Comparison of ENCODE assay signal across 13 cellular contexts in the genomic region with DNA sequence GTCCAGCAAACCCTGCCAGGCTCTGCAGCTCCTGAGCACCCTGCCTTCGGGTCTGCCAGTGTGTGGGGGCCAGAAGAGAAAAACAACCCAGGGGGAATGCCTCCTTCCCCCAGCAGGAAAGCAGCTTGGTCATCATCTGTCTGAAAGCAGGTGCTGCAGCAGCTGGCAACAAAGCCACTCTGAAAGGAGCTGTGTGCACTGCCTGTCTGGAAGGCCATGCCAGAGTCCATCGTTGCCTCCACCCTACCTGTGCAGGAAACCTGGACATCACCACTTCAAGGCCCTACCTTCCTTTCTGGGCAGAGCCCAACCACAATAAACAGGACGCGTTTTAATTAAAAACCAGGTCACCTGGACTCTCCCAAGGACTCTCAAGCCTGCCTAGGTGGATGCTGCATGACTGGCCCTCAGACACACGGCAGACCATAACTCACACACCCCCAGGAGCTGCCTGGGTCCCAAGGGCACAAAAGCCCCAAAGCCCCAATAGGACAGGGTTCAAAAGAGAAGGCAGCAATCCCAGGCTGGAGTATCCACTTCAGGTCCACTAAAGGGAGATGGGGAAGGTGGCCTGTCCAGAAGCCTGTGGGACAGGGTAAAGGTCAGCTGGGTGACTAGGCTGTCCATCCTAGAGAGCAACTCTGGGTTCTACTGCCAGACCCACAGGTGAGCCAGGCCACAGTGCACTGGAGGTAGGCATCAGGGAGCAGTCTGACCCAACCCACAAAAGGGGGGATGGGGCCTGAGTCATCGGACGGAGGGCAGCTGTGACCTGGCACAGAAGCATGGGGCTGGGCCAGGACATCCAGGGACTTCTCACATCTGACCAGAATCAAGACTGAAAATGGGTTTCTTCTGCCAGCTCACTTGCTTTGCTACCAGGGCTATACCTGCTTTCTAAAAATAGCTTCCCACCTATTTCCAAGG. TPM values are rescaled to one million over a fixed set of nuclear protein-coding genes. Genes with fewer than 3 reads are reported as not detected.
DNase-seq lines count a peak whose midpoint lies in the region; ATAC-seq and TF ChIP-seq lines count a peak whose summit lies in the region.
"Had no signal": no experiment of that assay in that cellular context is flagged by ENCODE, and none has a peak within 500 bp of the region (broad histone marks: within the 10 kb centered on the region; RNA-seq: fewer than 3 reads in every experiment).

No MANE protein-coding gene starts in this region.

- H3F3A ChIP-seq in SK-N-SH (replicated peaks; ENCODE audit: insufficient read depth) (peaks cover 37% of the 10 kb centered on the region), PC-9 (ENCODE audit: insufficient read depth, low read depth) (peaks cover 15% of the 10 kb centered on the region)

- H3K9me2 ChIP-seq in SK-N-SH (no peaks in the 10 kb centered on the region), PC-9 (ENCODE audit: insufficient read depth) (no peaks in the 10 kb centered on the region)

- no peak for TF ChIP-seq CTCF in SK-N-SH (IDR thresholded peaks at IDR 0.05)
- no peak for TF ChIP-seq CTCF in PC-9 (conservative IDR thresholded peaks at IDR 0.05)
- no peak for TF ChIP-seq CTCF in suprapubic skin (IDR thresholded peaks at IDR 0.05)

- no peak for DNase-seq in SK-N-SH
- DNase-seq in PC-9 = peak; percentile 78 to 84
- peak; percentile 54 for DNase-seq in glomerular visceral epithelial cell (ENCODE audit: extremely low spot score)
- DNase-seq in suprapubic skin (ENCODE audit: low spot score in 2 of 2) = no peak
- no peak for DNase-seq in G401 (ENCODE audit: low spot score)
- DNase-seq in activated effector memory CD4-positive, alpha-beta T cell treated with Interleukin-2 at 50 U/mL for 16 hours = no peak
- DNase-seq: activated B cell treated with CpG ODN at 0.5 μM for 24 hours; NCI-H82; stimulated activated CD4-positive, alpha-beta T cell treated with anti-CD3 and anti-CD28 coated beads, Interleukin-4, amount 100 ng/mL, for 4 hours had no signal

- H3K27ac ChIP-seq in SK-N-SH (ENCODE audit: low read depth in 2 of 2, low read length in 1 of 2) (no peak overlapping the region), PC-9 (peak overlapping the region; percentile 81), suprapubic skin (peak overlapping the region; percentile 61)
- H3K27ac ChIP-seq: HL-60, vagina had no signal

- TF ChIP-seq EP300 in SK-N-SH (IDR thresholded peaks at IDR 0.05; ENCODE audit: borderline replicate concordance in 1 of 2, low read depth in 1 of 2, low read length in 1 of 2) (no peak), suprapubic skin (IDR thresholded peaks at IDR 0.05) (no peak)

- H3K4me2 ChIP-seq in SK-N-SH (no peak overlapping the region), PC-9 (peak overlapping the region; percentile 75)

- BruUV-seq in PC-9 (replicated peaks; lab: Mats Ljungman, UMichigan) = TSS peak; percentile 4

- H2AFZ ChIP-seq in SK-N-SH (ENCODE audit: low read depth) (no peak overlapping the region), PC-9 (no peak overlapping the region)

- ATAC-seq in SK-N-SH treated with all-trans-retinoic acid at 6 μM for 48 hours = no peak
- ATAC-seq in HG02852 (IDR thresholded peaks at IDR 0.05; ENCODE audit: unreplicated experiment) = no peak

- H3K9me3 ChIP-seq in SK-N-SH (no peaks in the 10 kb centered on the region), PC-9 (ENCODE audit: insufficient read depth, low read depth) (no peaks in the 10 kb centered on the region), suprapubic skin (no peaks in the 10 kb centered on the region)
- H3K9me3 ChIP-seq: vagina had no signal

- WGBS in SK-N-SH (ENCODE audit: low lambda C conversion rate) = 43% methylated on average over 2 of the region's 7 CpGs
- WGBS in suprapubic skin = 53% methylated on average over 6 of the region's 7 CpGs

- peaks cover 19 to 26% of the 10 kb centered on the region in 2 experiments for H3K36me3 ChIP-seq in SK-N-SH (replicated peaks in 1 of 2; ENCODE audit: control insufficient read depth in 1 of 2, insufficient read depth in 2 of 2, low read length in 1 of 2)
- H3K36me3 ChIP-seq in PC-9 (ENCODE audit: low read depth) = no peaks in the 10 kb centered on the region
- peaks cover 17% of the 10 kb centered on the region for H3K36me3 ChIP-seq in suprapubic skin

- no peak for TF ChIP-seq POLR2A in suprapubic skin (IDR thresholded peaks at IDR 0.05)

- H3K4me3 ChIP-seq in SK-N-SH (ENCODE audit: low read depth in 2 of 2, low read length in 1 of 2) = no peak overlapping the region
- peak overlapping the region; percentile 31; the same call in 1 of the 2 replicates for H3K4me3 ChIP-seq in PC-9
- no peak overlapping the region for H3K4me3 ChIP-seq in suprapubic skin
- H3K4me3 ChIP-seq: vagina had no signal

- peaks cover 27% of the 10 kb centered on the region; the same call in 1 of the 2 replicates for H4K20me1 ChIP-seq in SK-N-SH (ENCODE audit: insufficient read depth)
- H4K20me1 ChIP-seq in PC-9 (ENCODE audit: insufficient read depth) = no peaks in the 10 kb centered on the region; the same call in 1 of the 2 replicates

- no peaks in the 10 kb centered on the region for H3K27me3 ChIP-seq in SK-N-SH (ENCODE audit: insufficient read depth)
- no peaks in the 10 kb centered on the region for H3K27me3 ChIP-seq in PC-9 (ENCODE audit: insufficient read depth, low read depth)
- no peaks in the 10 kb centered on the region for H3K27me3 ChIP-seq in suprapubic skin
- H3K27me3 ChIP-seq: vagina had no signal

- intact Hi-C loops in PC-9 (cut with micrococcal nuclease; ENCODE audit: unreplicated experiment) = loop anchor here (2.0 kb wide), 1 partner anchor 42 kb away; no protein-coding TSS in a partner anchor

- peaks cover 24 to 34% of the 10 kb centered on the region in 2 experiments for H3K4me1 ChIP-seq in SK-N-SH (ENCODE audit: control insufficient read depth in 1 of 2, insufficient read depth in 2 of 2, low read depth in 1 of 2, low read length in 1 of 2)
- H3K4me1 ChIP-seq in PC-9 (replicated peaks; ENCODE audit: insufficient read depth) = peaks cover 50% of the 10 kb centered on the region
- H3K4me1 ChIP-seq in suprapubic skin = peaks cover 78% of the 10 kb centered on the region

- in situ Hi-C loops in G401 (cut with HindIII; ENCODE audit: low sequenced_read_pairs) = no loop called here

- CTCF ChIA-PET in SK-N-SH (lab: Yijun Ruan, JAX) = no interaction called here
- CTCF ChIA-PET in PC-9 (lab: Charles Lee) = no interaction called here

- no peak overlapping the region for H3K9ac ChIP-seq in SK-N-SH

- no peak for TF ChIP-seq RAD21 in SK-N-SH (IDR thresholded peaks at IDR 0.05; ENCODE audit: low read length)

- H3K79me2 ChIP-seq in SK-N-SH (ENCODE audit: insufficient read depth) (peaks cover 71% of the 10 kb centered on the region), PC-9 (ENCODE audit: low read depth) (peaks cover 52% of the 10 kb centered on the region)

- POLR2A ChIA-PET in SK-N-SH (lab: Yijun Ruan, JAX) = no interaction called here
- POLR2A ChIA-PET in PC-9 (lab: Charles Lee; ENCODE audit: unreplicated experiment) = interaction anchor here (0.7 kb wide), 1 partner anchor 75 kb away, joined by 3 read pairs; no protein-coding TSS in a partner anchor

TF ChIP-seq in SK-N-SH, 30 proteins besides CTCF, POLR2A, EP300 and RAD21:
- TF ChIP-seq TCF12 (IDR thresholded peaks at IDR 0.05) = peak; percentile 51; the same call in 1 of the 2 replicates
- peak; percentile 63; the same call in 1 of the 2 replicates for TF ChIP-seq FOSL2 (IDR thresholded peaks at IDR 0.05; ENCODE audit: borderline replicate concordance, low read depth)
- no peak for TF ChIP-seq SIN3A (IDR thresholded peaks at IDR 0.05; ENCODE audit: borderline replicate concordance, low read depth, low read length)

TF ChIP-seq in SK-N-SH treated with all-trans-retinoic acid at 6 μM for 48 hours, 23 proteins besides CTCF, POLR2A, EP300 and RAD21 (continues in another document):
- TF ChIP-seq PPARA (CRISPR knock-in tag; IDR thresholded peaks at IDR 0.05; ENCODE audit: borderline replicate concordance) (no peak), ZFP30 (CRISPR knock-in tag; IDR thresholded peaks at IDR 0.05) (no peak), ZNF8 (CRISPR knock-in tag; IDR thresholded peaks at IDR 0.05) (no peak), TOX (CRISPR knock-in tag; IDR thresholded peaks at IDR 0.05; ENCODE audit: borderline replicate concordance) (no peak), OSR1 (CRISPR knock-in tag; IDR thresholded peaks at IDR 0.05) (no peak), CSDC2 (CRISPR knock-in tag; IDR thresholded peaks at IDR 0.05) (no peak), ESRRG (CRISPR knock-in tag; IDR thresholded peaks at IDR 0.05) (no peak), SNAI2 (CRISPR knock-in tag; IDR thresholded peaks at IDR 0.05) (no peak), BACH2 (CRISPR knock-in tag; IDR thresholded peaks at IDR 0.05; ENCODE audit: borderline replicate concordance) (no peak), GLIS3 (CRISPR knock-in tag; IDR thresholded peaks at IDR 0.05) (no peak)
- TF ChIP-seq, protein P1, sequence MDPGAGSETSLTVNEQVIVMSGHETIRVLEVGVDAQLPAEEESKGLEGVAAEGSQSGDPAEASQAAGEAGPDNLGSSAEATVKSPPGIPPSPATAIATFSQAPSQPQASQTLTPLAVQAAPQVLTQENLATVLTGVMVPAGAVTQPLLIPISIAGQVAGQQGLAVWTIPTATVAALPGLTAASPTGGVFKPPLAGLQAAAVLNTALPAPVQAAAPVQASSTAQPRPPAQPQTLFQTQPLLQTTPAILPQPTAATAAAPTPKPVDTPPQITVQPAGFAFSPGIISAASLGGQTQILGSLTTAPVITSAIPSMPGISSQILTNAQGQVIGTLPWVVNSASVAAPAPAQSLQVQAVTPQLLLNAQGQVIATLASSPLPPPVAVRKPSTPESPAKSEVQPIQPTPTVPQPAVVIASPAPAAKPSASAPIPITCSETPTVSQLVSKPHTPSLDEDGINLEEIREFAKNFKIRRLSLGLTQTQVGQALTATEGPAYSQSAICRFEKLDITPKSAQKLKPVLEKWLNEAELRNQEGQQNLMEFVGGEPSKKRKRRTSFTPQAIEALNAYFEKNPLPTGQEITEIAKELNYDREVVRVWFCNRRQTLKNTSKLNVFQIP (CRISPR knock-in tag; IDR thresholded peaks at IDR 0.05; ENCODE audit: borderline replicate concordance, low read depth) = no peak

RNA-seq across cellular contexts. Expression of a gene that starts 6.1 kb away (rescaled TPM):
- 3.2 and 5.9 TPM in 2 replicates for polyA plus RNA-seq in SK-N-SH (2012; rRNA removed)
- 2.0 and 4.8 TPM in 2 replicates for polyA plus RNA-seq in SK-N-SH (2012; cell fraction: cytosol; rRNA removed)
- polyA plus RNA-seq in SK-N-SH (2012; cell fraction: nucleus; rRNA removed) = 7.7 and 10.0 TPM in 2 replicates
- total RNA-seq in PC-9 (2021) (10.3 and 13.9 TPM in 2 replicates), suprapubic skin (10 to 100 TPM in 3 of 4 donors, 1 to 10 TPM in 1; 6.3 to 14.6 (median 10.9) TPM)
- total RNA-seq in G401 (2014; rRNA removed; shearing (Covaris generic)) = 20.4 TPM in 2 replicates

RNA-seq across cellular contexts. Expression of a gene that starts 6.1 kb away (rescaled TPM):
- polyA plus RNA-seq in SK-N-SH (2012; rRNA removed) = 7.8 and 8.0 TPM in 2 replicates
- polyA plus RNA-seq in SK-N-SH (2012; cell fraction: cytosol; rRNA removed) = 3.0 and 4.0 TPM in 2 replicates
- polyA plus RNA-seq in SK-N-SH (2012; cell fraction: nucleus; rRNA removed) = 23.0 and 24.3 TPM in 2 replicates
- 20.9 and 23.5 TPM in 2 replicates for total RNA-seq in PC-9 (2021)
- 10 to 100 TPM; 21.8 to 46.2 (median 32.4) TPM for total RNA-seq in suprapubic skin
- 4.6 and 11.0 TPM in 2 replicates for total RNA-seq in G401 (2014; rRNA removed; shearing (Covaris generic))

Comparison
In these comparisons a context has a peak if more than half of its experiments do, and no peak if none do; other contexts are left out.
1. DNase-seq: peak in PC-9 (2 of 2) and glomerular visceral epithelial cell (single experiment); none in SK-N-SH (single experiment), suprapubic skin (0 of 2), G401 (single experiment) and activated effector memory CD4-positive, alpha-beta T cell treated with Interleukin-2 at 50 U/mL for 16 hours (single experiment).
2. H3K27ac ChIP-seq: peak in PC-9 (single experiment) and suprapubic skin (single experiment); none in SK-N-SH (0 of 2).